In the genomic region with DNA sequence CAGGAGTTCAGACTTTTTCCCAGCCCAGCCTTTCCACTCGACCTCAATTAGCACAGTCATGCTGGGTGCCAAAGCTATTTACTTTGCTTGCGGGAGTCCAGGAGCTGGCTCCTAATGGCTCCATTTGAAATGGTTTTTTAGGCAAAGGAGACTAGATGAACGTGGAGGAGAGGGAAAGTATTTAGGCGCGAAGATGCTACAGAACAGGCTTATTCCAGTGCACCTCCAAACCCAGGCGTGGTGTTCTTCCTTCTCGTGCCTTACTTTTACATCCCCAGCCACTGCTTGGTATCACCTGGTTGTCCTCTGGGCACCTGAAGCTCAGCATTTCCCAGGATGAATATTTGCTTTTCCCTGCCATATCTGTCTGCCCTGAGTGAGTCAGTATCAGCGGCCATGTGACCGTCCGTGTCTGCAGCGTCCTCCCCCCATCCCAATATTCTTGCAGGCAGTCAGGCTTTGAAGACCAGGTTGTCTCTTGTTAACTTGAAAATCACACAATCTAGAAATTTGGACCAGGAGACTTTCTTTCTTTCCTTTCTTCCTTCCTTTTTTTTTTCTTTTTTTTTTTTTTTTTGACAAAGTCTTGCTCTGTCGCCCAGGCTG, we compare ENCODE assay signal across 8 cellular contexts.
A peak's percentile ranks its signal among the peaks of the same experiment; 100 is the strongest.
DNase-seq lines count a peak whose midpoint lies in the region; ATAC-seq and TF ChIP-seq lines count a peak whose summit lies in the region.

No MANE protein-coding gene starts in this region.

- intact Hi-C loops in naive thymus-derived CD4-positive, alpha-beta T cell (cut with micrococcal nuclease) = loop anchor here (1.0 to 10.0 kb wide), 22 partner anchors 44 to 1882 kb away; partner anchors contain the start of genes BRWD1 (in 2 of the 2), DYRK1A (in 2 of the 2), VPS26C (in 2 of the 2) and DOP1B (in 1 of the 2)

- H3K27ac Mint-ChIP-seq in chondrocyte (ENCODE audit: unreplicated experiment) = peak overlapping the region; percentile 96
- H3K27ac Mint-ChIP-seq in naive thymus-derived CD4-positive, alpha-beta T cell = peak overlapping the region; percentile 97 to 100 (median 99)

- H3K4me1 Mint-ChIP-seq in chondrocyte (ENCODE audit: low read depth) = peaks cover 16% of the 10 kb centered on the region
- H3K4me1 Mint-ChIP-seq in naive thymus-derived CD4-positive, alpha-beta T cell = peaks cover 0 to 32% (median 17%) of the 10 kb centered on the region in 7 donors

- peaks cover under 1% of the 10 kb centered on the region for H3K27me3 Mint-ChIP-seq in chondrocyte (ENCODE audit: low read depth)
- peaks cover 0 to 10% (median 0%) of the 10 kb centered on the region in 5 donors for H3K27me3 Mint-ChIP-seq in naive thymus-derived CD4-positive, alpha-beta T cell

- no peaks in the 10 kb centered on the region for H3K36me3 Mint-ChIP-seq in chondrocyte (ENCODE audit: low read depth)
- H3K36me3 Mint-ChIP-seq in naive thymus-derived CD4-positive, alpha-beta T cell = no peaks in the 10 kb centered on the region

- H3K27me3 ChIP-seq in naive thymus-derived CD4-positive, alpha-beta T cell (ENCODE audit: control insufficient read depth in 2 of 2, insufficient read depth in 2 of 2, low read length in 2 of 2) = no peaks in the 10 kb centered on the region

- peaks cover 11 to 17% of the 10 kb centered on the region in 2 donors for H3K4me1 ChIP-seq in naive thymus-derived CD4-positive, alpha-beta T cell (ENCODE audit: control insufficient read depth in 2 of 2, insufficient read depth in 2 of 2, low read length in 2 of 2)

- H3K9me3 ChIP-seq in naive thymus-derived CD4-positive, alpha-beta T cell (ENCODE audit: control insufficient read depth in 2 of 3, low read length in 3 of 3) = no peaks in the 10 kb centered on the region

- peak overlapping the region; percentile 99 for H3K4me3 ChIP-seq in naive thymus-derived CD4-positive, alpha-beta T cell (ENCODE audit: low read length)

- no peaks in the 10 kb centered on the region for H3K9me3 Mint-ChIP-seq in chondrocyte (ENCODE audit: low read depth)
- peaks cover 0 to 2% (median 0%) of the 10 kb centered on the region in 11 donors for H3K9me3 Mint-ChIP-seq in naive thymus-derived CD4-positive, alpha-beta T cell

- CTCF ChIA-PET in naive thymus-derived CD4-positive, alpha-beta T cell (lab: Charles Lee) = interaction anchor here (1.1 to 1.5 kb wide), 3 partner anchors 8 to 681 kb away, joined by 3 to 4 read pairs (median 3); no protein-coding TSS in a partner anchor

- ATAC-seq in naive thymus-derived CD4-positive, alpha-beta T cell = no peak
- ATAC-seq in GM18517 (IDR thresholded peaks at IDR 0.05; ENCODE audit: unreplicated experiment) (no peak), GM19324 (IDR thresholded peaks at IDR 0.05; ENCODE audit: low FRiP score, unreplicated experiment) (no peak), GM21717 (IDR thresholded peaks at IDR 0.05; ENCODE audit: unreplicated experiment) (no peak)

- H3K27ac ChIP-seq in naive thymus-derived CD4-positive, alpha-beta T cell (ENCODE audit: low read depth, low read length) = peak overlapping the region; percentile 82

- DNase-seq in DMS79 treated with DMSO at 0.1 percent for 48 hours (lab: John Stamatoyannopoulos, UW) (peak; percentile 63), NCI-H2081 (lab: John Stamatoyannopoulos, UW) (peak; percentile 18 to 61), chondrocyte (ENCODE audit: low spot score) (no peak), KG1 (lab: John Stamatoyannopoulos, UW) (no peak)
- peak in 1 of 9 donors; percentile 7 for DNase-seq in naive thymus-derived CD4-positive, alpha-beta T cell

- H3K36me3 ChIP-seq in naive thymus-derived CD4-positive, alpha-beta T cell (ENCODE audit: control insufficient read depth in 2 of 3, insufficient read depth in 3 of 3, low read length in 3 of 3) = no peaks in the 10 kb centered on the region

- POLR2A ChIA-PET in naive thymus-derived CD4-positive, alpha-beta T cell (lab: Charles Lee) = interaction anchor here (0.6 to 1.8 kb wide), 7 partner anchors 8 to 1784 kb away, joined by 3 to 6 read pairs (median 3); partner anchors contain the start of genes HMGN1, PIGP and TTC3

- TF ChIP-seq CTCF in chondrocyte (IDR thresholded peaks at IDR 0.05) = no peak

- peak overlapping the region; percentile 55 for H3K4me3 Mint-ChIP-seq in chondrocyte (ENCODE audit: unreplicated experiment)
- peak overlapping the region; percentile 56 to 100 (median 96) for H3K4me3 Mint-ChIP-seq in naive thymus-derived CD4-positive, alpha-beta T cell

Comparison
In these comparisons a context has a peak if more than half of its experiments do, and no peak if none do; other contexts are left out.
1. DNase-seq: peak in DMS79 treated with DMSO at 0.1 percent for 48 hours (single experiment) and NCI-H2081 (2 of 2); none in chondrocyte (single experiment) and KG1 (single experiment).